ENCODE assay signal across 1 cellular context in genomic region chr17:49763735-49764558, GRCh38.
TF ChIP-seq lines count a peak whose summit lies in the region.

Gene FAM117A, minus strand, starts transcription at chr17:49764131. Its CDS starts 44 bp downstream, at chr17:49764087.

TF ChIP-seq in HepG2, 621 proteins besides CTCF, POLR2A, EP300 and RAD21 (continued from another document and continues in another):
- TF ChIP-seq REST (IDR thresholded peaks at IDR 0.05; ENCODE audit: borderline replicate concordance in 1 of 2, low read depth in 1 of 2, low read length in 2 of 2) (peak in 1 of 2 experiments; percentile 61; a peak in 1 of 4 replicates), ZFAT (CRISPR knock-in tag; conservative IDR thresholded peaks at IDR 0.05) (no peak), UBTF (CRISPR knock-in tag; IDR thresholded peaks at IDR 0.05) (no peak), KMT2B (CRISPR knock-in tag; IDR thresholded peaks at IDR 0.05) (no peak), PBX3 (CRISPR knock-in tag; IDR thresholded peaks at IDR 0.05; ENCODE audit: borderline replicate concordance) (no peak), MLXIP (CRISPR knock-in tag; IDR thresholded peaks at IDR 0.05; ENCODE audit: borderline replicate concordance) (no peak), ZBTB40 (IDR thresholded peaks at IDR 0.05) (no peak), ZBTB40 (CRISPR knock-in tag; IDR thresholded peaks at IDR 0.05) (no peak), MEIS2 (CRISPR knock-in tag; IDR thresholded peaks at IDR 0.05) (peak; percentile 46; the same call in 1 of the 2 replicates), ZNF362 (CRISPR knock-in tag; IDR thresholded peaks at IDR 0.05; ENCODE audit: borderline replicate concordance) (no peak), ZNF740 (CRISPR knock-in tag; IDR thresholded peaks at IDR 0.05) (no peak), HOXA3 (CRISPR knock-in tag; IDR thresholded peaks at IDR 0.05) (no peak), SP140L (CRISPR knock-in tag; IDR thresholded peaks at IDR 0.05; ENCODE audit: borderline replicate concordance) (no peak), ZFP1 (CRISPR knock-in tag; IDR thresholded peaks at IDR 0.05) (no peak), TBP (CRISPR knock-in tag; IDR thresholded peaks at IDR 0.05) (no peak), MBD4 (IDR thresholded peaks at IDR 0.05; ENCODE audit: borderline replicate concordance, low read length) (no peak), ZNF607 (CRISPR knock-in tag; IDR thresholded peaks at IDR 0.05; ENCODE audit: borderline replicate concordance) (no peak; the same call in 1 of the 2 replicates), SP4 (CRISPR knock-in tag; IDR thresholded peaks at IDR 0.05) (peak; percentile 94), ZNF800 (CRISPR knock-in tag; IDR thresholded peaks at IDR 0.05) (no peak), KLF16 (CRISPR knock-in tag; IDR thresholded peaks at IDR 0.05) (no peak), KMT2A (CRISPR knock-in tag; IDR thresholded peaks at IDR 0.05) (no peak), ZNF546 (CRISPR knock-in tag; conservative IDR thresholded peaks at IDR 0.05) (0 out of 2 replicates have a peak, but pooled peaks have one; percentile 5), RARG (CRISPR knock-in tag; IDR thresholded peaks at IDR 0.05; ENCODE audit: low read depth) (no peak), AHR (CRISPR knock-in tag; IDR thresholded peaks at IDR 0.05) (no peak), ZNF232 (CRISPR knock-in tag; IDR thresholded peaks at IDR 0.05; ENCODE audit: borderline replicate concordance) (no peak), ZNF737 (CRISPR knock-in tag; IDR thresholded peaks at IDR 0.05; ENCODE audit: borderline replicate concordance) (no peak), CBX2 (IDR thresholded peaks at IDR 0.05; ENCODE audit: low read depth, low read length) (no peak), CBX2 (CRISPR knock-in tag; IDR thresholded peaks at IDR 0.05; ENCODE audit: low read depth) (no peak), JUNB (CRISPR knock-in tag; IDR thresholded peaks at IDR 0.05; ENCODE audit: borderline replicate concordance) (no peak), ZNF572 (CRISPR knock-in tag; IDR thresholded peaks at IDR 0.05) (no peak), ZNF331 (CRISPR knock-in tag; IDR thresholded peaks at IDR 0.05) (no peak; the same call in 1 of the 2 replicates), SNAPC5 (CRISPR knock-in tag; IDR thresholded peaks at IDR 0.05; ENCODE audit: borderline replicate concordance) (no peak), ZKSCAN8 (CRISPR knock-in tag; IDR thresholded peaks at IDR 0.05; ENCODE audit: borderline replicate concordance) (no peak), ATF1 (CRISPR knock-in tag; IDR thresholded peaks at IDR 0.05) (peak; percentile 82), ZNF557 (CRISPR knock-in tag; IDR thresholded peaks at IDR 0.05) (no peak), RNF2 (conservative IDR thresholded peaks at IDR 0.05; ENCODE audit: low read depth) (no peak), MTA1 (CRISPR knock-in tag; IDR thresholded peaks at IDR 0.05; ENCODE audit: borderline replicate concordance) (no peak), NR2F2 (IDR thresholded peaks at IDR 0.05; ENCODE audit: borderline replicate concordance, low read depth) (no peak)
